26 cellular contexts compared by ENCODE assay signal in the genomic region with DNA sequence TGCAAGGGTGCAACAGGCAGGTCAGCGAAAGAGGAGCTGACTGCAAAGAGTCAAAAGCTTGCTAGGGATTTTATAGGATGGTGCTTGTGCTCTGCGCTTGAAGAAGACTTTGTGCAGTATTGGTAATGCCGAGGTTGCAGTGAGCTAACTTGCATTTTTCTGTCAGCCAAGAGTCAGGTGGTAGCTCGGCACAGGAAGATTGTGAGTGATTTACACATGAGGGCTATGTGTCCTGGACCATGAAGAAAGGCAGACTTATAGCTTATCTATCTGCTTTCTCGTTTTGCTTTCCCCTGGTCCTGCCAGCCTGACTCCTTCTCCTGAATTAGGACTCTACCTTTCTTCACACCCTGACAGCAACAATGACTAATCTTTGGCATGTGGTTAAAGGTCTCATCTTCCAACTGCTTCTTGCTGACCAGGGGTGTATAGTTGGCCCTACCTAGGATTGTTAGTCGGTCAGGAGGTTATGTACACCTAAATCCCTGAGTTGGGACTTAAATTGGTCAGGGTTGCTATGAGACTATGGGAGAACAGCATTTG. TPM values are rescaled to one million over a fixed set of nuclear protein-coding genes. Genes with fewer than 3 reads are reported as not detected.
DNase-seq lines count a peak whose midpoint lies in the region; ATAC-seq and TF ChIP-seq lines count a peak whose summit lies in the region.
"Had no signal": no experiment of that assay in that cellular context is flagged by ENCODE, and none has a peak within 500 bp of the region (broad histone marks: within the 10 kb centered on the region; RNA-seq: fewer than 3 reads in every experiment).

No MANE protein-coding gene starts in this region.

- H3K27me3 ChIP-seq in DOHH2 (ENCODE audit: control insufficient read depth, low read length) (no peaks in the 10 kb centered on the region), gastroesophageal sphincter (no peaks in the 10 kb centered on the region)
- H3K27me3 ChIP-seq: heart left ventricle, tibial nerve had no signal

- H3K4me3 Mint-ChIP-seq in IgD-negative memory B cell, result peak overlapping the region; percentile 44 to 75 (median 64)
- H3K4me3 Mint-ChIP-seq: activated CD8-positive, alpha-beta T cell treated with anti-CD3 and anti-CD28 coated beads for 36 hours had no signal

- H3K9me3 ChIP-seq in DOHH2 (ENCODE audit: control insufficient read depth, insufficient read depth, low read length) (no peaks in the 10 kb centered on the region), gastroesophageal sphincter (no peaks in the 10 kb centered on the region)
- H3K9me3 ChIP-seq: heart left ventricle, tibial nerve had no signal

- H3K4me3 ChIP-seq in DOHH2 (ENCODE audit: low read length) (peak overlapping the region; percentile 63), gastroesophageal sphincter (no peak overlapping the region)
- H3K4me3 ChIP-seq: heart left ventricle, smooth muscle cell, tibial nerve had no signal

- H3K4me1 ChIP-seq in DOHH2 (ENCODE audit: control insufficient read depth, low read length), result peaks cover 74% of the 10 kb centered on the region
- H3K4me1 ChIP-seq in gastroesophageal sphincter, result peaks cover 0 to 70% (median 0%) of the 10 kb centered on the region in 3 donors

- peaks cover 34% of the 10 kb centered on the region for H3F3A ChIP-seq in DOHH2 (ENCODE audit: control insufficient read depth, insufficient read depth)

- no peak for TF ChIP-seq POLR2A in gastroesophageal sphincter (IDR thresholded peaks at IDR 0.05)

- H3K9me2 ChIP-seq in DOHH2 (replicated peaks; ENCODE audit: control insufficient read depth, low read length), result no peaks in the 10 kb centered on the region

- WGBS in gastroesophageal sphincter (ENCODE audit: low coverage in 1 of 2), 2 donors, result 57 to 81% methylated on average over 6 of the region's 6 CpGs

- TF ChIP-seq EP300 in gastroesophageal sphincter (IDR thresholded peaks at IDR 0.05), result no peak

- peak overlapping the region; percentile 86 for H3K4me2 ChIP-seq in DOHH2 (ENCODE audit: low read length)
- H3K4me2 ChIP-seq: smooth muscle cell had no signal

- no peak for ATAC-seq in gastroesophageal sphincter
- no peak for ATAC-seq in GM19035 (IDR thresholded peaks at IDR 0.05; ENCODE audit: unreplicated experiment)
- ATAC-seq: activated CD8-positive, alpha-beta T cell treated with anti-CD3 and anti-CD28 coated beads for 36 hours; heart left ventricle; left ventricle myocardium superior; SK-N-SH treated with all-trans-retinoic acid at 6 μM for 48 hours; stimulated activated naive CD8-positive, alpha-beta T cell treated with anti-CD3 and anti-CD28 coated beads, Interleukin-15, amount 100 ng/mL, for 72 hours had no signal

- peaks cover 11% of the 10 kb centered on the region for H3K36me3 ChIP-seq in DOHH2 (ENCODE audit: control insufficient read depth, low read length)
- H3K36me3 ChIP-seq in gastroesophageal sphincter, result no peaks in the 10 kb centered on the region
- H3K36me3 ChIP-seq: heart left ventricle, tibial nerve had no signal

- no peaks in the 10 kb centered on the region for H4K20me1 ChIP-seq in DOHH2 (ENCODE audit: control insufficient read depth, insufficient read depth, low read depth, low read length)

- H3K79me2 ChIP-seq in DOHH2 (ENCODE audit: control insufficient read depth, low read length), result peaks cover 24% of the 10 kb centered on the region

- no peaks in the 10 kb centered on the region for H3K9me3 Mint-ChIP-seq in IgD-negative memory B cell
- H3K9me3 Mint-ChIP-seq: activated CD8-positive, alpha-beta T cell treated with anti-CD3 and anti-CD28 coated beads for 36 hours; CD8-positive, alpha-beta memory T cell; stimulated activated naive CD8-positive, alpha-beta T cell treated with anti-CD3 and anti-CD28 coated beads, Interleukin-15, amount 100 ng/mL, for 72 hours had no signal

- peaks cover 3% of the 10 kb centered on the region for H3K36me3 Mint-ChIP-seq in IgD-negative memory B cell

- H3K27ac Mint-ChIP-seq in IgD-negative memory B cell, result peak overlapping the region; percentile 69 to 94 (median 74)
- H3K27ac Mint-ChIP-seq: activated CD8-positive, alpha-beta T cell treated with anti-CD3 and anti-CD28 coated beads for 36 hours; progenitor cell of endocrine pancreas had no signal

- no peak for TF ChIP-seq CTCF in DOHH2 (IDR thresholded peaks at IDR 0.05; ENCODE audit: low read depth, low read length, poor library complexity, severe bottlenecking)
- TF ChIP-seq CTCF in gastroesophageal sphincter (IDR thresholded peaks at IDR 0.05), result no peak

- H3K4me1 Mint-ChIP-seq in IgD-negative memory B cell, result peaks cover 36 to 48% (median 45%) of the 10 kb centered on the region in 3 donors

- DNase-seq in renal cortical epithelial cell (ENCODE audit: low read depth) (peak; percentile 27), DMS153 (lab: John Stamatoyannopoulos, UW) (no peak), GM19238 (ENCODE audit: insufficient read length, low spot score) (no peak), GOT3 (lab: John Stamatoyannopoulos, UW) (no peak)
- DNase-seq: activated CD8-positive, alpha-beta T cell treated with anti-CD3 and anti-CD28 coated beads for 36 hours; activated gamma-delta T cell; activated T-cell treated with anti-CD3 and anti-CD28 coated beads for 4 hours; amygdala; CD8-positive, alpha-beta memory T cell; cortex of kidney; heart left ventricle; left ventricle myocardium superior; NCI-H1417; NCI-H510A; stimulated activated CD4-positive, alpha-beta T cell treated with anti-CD3 and anti-CD28 coated beads, Interleukin-4, amount 100 ng/mL, for 1 hour; stimulated activated naive CD8-positive, alpha-beta T cell treated with anti-CD3 and anti-CD28 coated beads, Interleukin-15, amount 100 ng/mL, for 72 hours; T-helper 9 cell had no signal

- peak overlapping the region; percentile 79 for H3K27ac ChIP-seq in DOHH2 (ENCODE audit: low read depth, low read length)
- peak overlapping the region in 3 of 4 donors; percentile 31 to 98 (median 58) for H3K27ac ChIP-seq in gastroesophageal sphincter
- H3K27ac ChIP-seq: HL-60, tibial nerve had no signal

- no peaks in the 10 kb centered on the region for H3K27me3 Mint-ChIP-seq in IgD-negative memory B cell
- H3K27me3 Mint-ChIP-seq: activated CD8-positive, alpha-beta T cell treated with anti-CD3 and anti-CD28 coated beads for 36 hours; CD8-positive, alpha-beta memory T cell; progenitor cell of endocrine pancreas; stimulated activated naive CD8-positive, alpha-beta T cell treated with anti-CD3 and anti-CD28 coated beads, Interleukin-15, amount 100 ng/mL, for 72 hours had no signal

RNA-seq across cellular contexts. Expression of gene SYPL1, which starts 4.1 kb away (rescaled TPM):
- polyA plus RNA-seq in IgD-negative memory B cell, result 200 TPM
- total RNA-seq in gastroesophageal sphincter (100 to 1,000 TPM in 1 of 4 donors, 10 to 100 TPM in 3; 80.0 to 132 (median 93.2) TPM), renal cortical epithelial cell (91.2 and 162 TPM in 2 replicates)
